ENCODE assay signal across 13 cellular contexts in the genomic region with DNA sequence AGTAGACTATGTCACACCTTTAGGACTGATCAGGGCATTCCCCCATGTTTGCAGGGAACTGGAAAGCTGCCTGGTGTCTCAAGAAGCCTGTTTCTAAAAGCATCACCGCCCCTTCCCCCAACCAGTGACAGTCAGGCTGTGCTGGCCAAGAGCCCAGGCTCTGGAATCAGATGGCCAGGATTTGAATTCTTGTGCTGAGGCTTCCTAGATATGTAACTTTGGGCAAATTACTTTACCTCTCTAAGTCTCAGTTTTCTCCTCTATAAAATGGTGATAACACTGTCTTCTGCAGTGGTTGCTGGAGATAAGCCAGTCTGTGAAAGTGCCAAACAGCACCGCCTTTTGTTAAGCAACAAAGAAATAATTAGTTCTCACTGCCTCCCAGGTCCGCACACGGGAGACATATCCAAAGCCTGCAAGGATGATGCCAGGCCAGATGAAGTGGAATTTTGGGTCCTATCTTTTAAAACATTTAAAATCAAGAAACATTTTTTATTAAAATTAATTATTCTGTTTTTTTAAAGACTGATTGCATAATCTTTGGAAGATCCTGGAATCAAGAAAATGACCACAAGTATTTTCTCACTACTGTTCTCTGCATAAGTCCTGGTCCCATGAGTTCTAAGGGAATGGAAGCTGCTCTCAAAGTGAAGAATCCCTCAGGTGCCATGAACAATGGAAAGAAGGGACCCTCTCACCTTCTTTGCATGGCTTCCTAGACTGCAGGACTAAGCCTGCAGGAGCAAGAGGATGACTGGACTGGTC. TPM values are rescaled to one million over a fixed set of nuclear protein-coding genes. Genes with fewer than 3 reads are reported as not detected.
DNase-seq lines count a peak whose midpoint lies in the region; ATAC-seq and TF ChIP-seq lines count a peak whose summit lies in the region.
"Had no signal": no experiment of that assay in that cellular context is flagged by ENCODE, and none has a peak within 500 bp of the region (broad histone marks: within the 10 kb centered on the region; RNA-seq: fewer than 3 reads in every experiment).

No MANE protein-coding gene starts in this region.

- no peak for TF ChIP-seq CTCF in foreskin fibroblast (IDR thresholded peaks at IDR 0.05; ENCODE audit: low read depth, low read length)

- H3K36me3 Mint-ChIP-seq in naive thymus-derived CD8-positive, alpha-beta T cell: peaks cover 6 to 89% (median 27%) of the 10 kb centered on the region in 3 donors

- no peak overlapping the region for H3K4me3 Mint-ChIP-seq in naive thymus-derived CD8-positive, alpha-beta T cell
- H3K4me3 Mint-ChIP-seq: activated CD4-positive, alpha-beta T cell treated with anti-CD3 and anti-CD28 coated beads, Interleukin-2, amount 10 ng/mL, durations not matched to agents 24 days and 14 days; GM23338 had no signal

- H3K27ac Mint-ChIP-seq in naive thymus-derived CD8-positive, alpha-beta T cell: peak overlapping the region in 2 of 10 donors; percentile 69 to 72
- H3K27ac Mint-ChIP-seq: activated CD4-positive, alpha-beta T cell treated with anti-CD3 and anti-CD28 coated beads, Interleukin-2, amount 10 ng/mL, durations not matched to agents 24 days and 14 days; GM23338 had no signal

- peak in 11 of 14 donors; percentile 22 to 74 (median 44) for DNase-seq in C1 segment of cervical spinal cord (lab: John Stamatoyannopoulos, UW)
- DNase-seq in amniotic epithelial cell (ENCODE audit: low read depth): peak; percentile 58
- peak; percentile 57 to 73 for DNase-seq in foreskin fibroblast
- DNase-seq in occipital lobe (lab: John Stamatoyannopoulos, UW): peak; percentile 69
- DNase-seq in naive thymus-derived CD8-positive, alpha-beta T cell: no peak
- DNase-seq: activated CD4-positive, alpha-beta T cell treated with anti-CD3 and anti-CD28 coated beads, Interleukin-2, amount 10 ng/mL, durations not matched to agents 24 days and 14 days; activated gamma-delta T cell treated with Interleukin-2 at 50 U/mL for 16 hours; effector CD4-positive, alpha-beta T cell; NCI-H1694 treated with DMSO at 0.1 percent for 48 hours had no signal

- H3K9me3 Mint-ChIP-seq in naive thymus-derived CD8-positive, alpha-beta T cell: no peaks in the 10 kb centered on the region
- H3K9me3 Mint-ChIP-seq: activated CD4-positive, alpha-beta T cell treated with anti-CD3 and anti-CD28 coated beads, Interleukin-2, amount 10 ng/mL, durations not matched to agents 24 days and 14 days; GM23338 had no signal

- peaks cover 0 to 2% (median 0%) of the 10 kb centered on the region in 4 donors for H3K4me1 Mint-ChIP-seq in naive thymus-derived CD8-positive, alpha-beta T cell
- H3K4me1 Mint-ChIP-seq: activated CD4-positive, alpha-beta T cell treated with anti-CD3 and anti-CD28 coated beads, Interleukin-2, amount 10 ng/mL, durations not matched to agents 24 days and 14 days had no signal

- H3K4me3 ChIP-seq in foreskin fibroblast (ENCODE audit: low read depth in 1 of 2, low read length in 2 of 2): no peak overlapping the region
- H3K4me3 ChIP-seq: GM23338 had no signal

- H3K27me3 Mint-ChIP-seq in naive thymus-derived CD8-positive, alpha-beta T cell: no peaks in the 10 kb centered on the region
- H3K27me3 Mint-ChIP-seq: activated CD4-positive, alpha-beta T cell treated with anti-CD3 and anti-CD28 coated beads, Interleukin-2, amount 10 ng/mL, durations not matched to agents 24 days and 14 days had no signal

- POLR2A ChIA-PET in naive thymus-derived CD8-positive, alpha-beta T cell (lab: Charles Lee): no interaction called here

- ATAC-seq in HG03159 (IDR thresholded peaks at IDR 0.05; ENCODE audit: unreplicated experiment) (no peak), GM19351 (IDR thresholded peaks at IDR 0.05; ENCODE audit: unreplicated experiment) (no peak), GM19397 (IDR thresholded peaks at IDR 0.05; ENCODE audit: unreplicated experiment) (no peak)
- ATAC-seq in naive thymus-derived CD8-positive, alpha-beta T cell: no peak
- ATAC-seq: GM23338 had no signal

RNA-seq across cellular contexts. Expression of a gene that starts 13.9 kb away (rescaled TPM):
- total RNA-seq in occipital lobe: 10.5 TPM
- 1 to 10 TPM; 3.9 to 4.8 TPM for total RNA-seq in naive thymus-derived CD8-positive, alpha-beta T cell
- polyA plus RNA-seq in naive thymus-derived CD8-positive, alpha-beta T cell: 1 to 10 TPM; 2.1 to 3.5 (median 3.0) TPM

RNA-seq across cellular contexts. Expression of a gene that starts 56.4 kb away (rescaled TPM):
- 22.3 TPM for total RNA-seq in occipital lobe
- 10 to 100 TPM; 31.3 to 33.5 TPM for total RNA-seq in naive thymus-derived CD8-positive, alpha-beta T cell
- polyA plus RNA-seq in naive thymus-derived CD8-positive, alpha-beta T cell: 10 to 100 TPM in 1 of 3 donors, 1 to 10 TPM in 2; 7.2 to 14.4 (median 8.8) TPM

RNA-seq across cellular contexts. Expression of a gene that starts 56.6 kb away (rescaled TPM):
- total RNA-seq in occipital lobe: 7.6 TPM
- 1 to 10 TPM; 3.7 to 4.4 TPM for total RNA-seq in naive thymus-derived CD8-positive, alpha-beta T cell
- polyA plus RNA-seq in naive thymus-derived CD8-positive, alpha-beta T cell: 1 to 10 TPM; 2.0 to 4.7 (median 2.2) TPM

Comparison
In these comparisons a context has a peak if more than half of its experiments do, and no peak if none do; other contexts are left out.
1. DNase-seq: peak in C1 segment of cervical spinal cord (11 of 14), amniotic epithelial cell (single experiment), foreskin fibroblast (2 of 2) and occipital lobe (single experiment); none in naive thymus-derived CD8-positive, alpha-beta T cell (0 of 10).